ENCODE assay signal across 19 cellular contexts in genomic region chr7:120170384-120170783, GRCh38.
"Had no signal": no experiment of that assay in that cellular context is flagged by ENCODE, and none has a peak within 500 bp of the region (broad histone marks: within the 10 kb centered on the region; RNA-seq: fewer than 3 reads in every experiment).

No MANE protein-coding gene starts in this region.

- DNase-seq: activated CD4-positive, alpha-beta T cell treated with anti-CD3 and anti-CD28 coated beads, Interleukin-2, amount 50 U/mL, for 1 hour; activated CD4-positive, CD25-positive, alpha-beta regulatory T cell; activated CD8-positive, alpha-beta memory T cell treated with anti-CD3 and anti-CD28 coated beads for 24 hours; activated CD8-positive, alpha-beta memory T cell treated with anti-CD3 and anti-CD28 coated beads, Interleukin-2, amount 50 U/mL, for 48 hours; activated effector memory CD4-positive, alpha-beta T cell treated with anti-CD3 and anti-CD28 coated beads, Interleukin-2, amount 50 U/mL, for 16 hours; activated naive CD4-positive, alpha-beta T cell treated with anti-CD3 and anti-CD28 coated beads, Interleukin-2, amount 50 U/mL, for 16 hours; activated T-cell treated with anti-CD3 and anti-CD28 coated beads, Interleukin-2, amount 50 U/mL, for 72 hours; dorsolateral prefrontal cortex; mesendoderm; small intestine; stimulated activated CD4-positive, alpha-beta T cell treated with anti-CD3 and anti-CD28 coated beads, Interleukin-4, amount 100 ng/mL, for 24 hours; stomach; T1000; testis; upper lobe of right lung had no signal

- H3K4me1 ChIP-seq: stomach, testis, upper lobe of right lung had no signal

- H3K9me3 ChIP-seq: neutrophil, stomach, testis, upper lobe of right lung had no signal

- H3K36me3 ChIP-seq: cardiac muscle cell, neutrophil, stomach, upper lobe of right lung had no signal

- H3K27ac ChIP-seq: cardiac muscle cell, dorsolateral prefrontal cortex, neutrophil, stomach, testis, upper lobe of right lung had no signal

- H3K4me3 ChIP-seq: cardiac muscle cell, dorsolateral prefrontal cortex, stomach, testis, upper lobe of right lung had no signal

- H3K27me3 ChIP-seq: cardiac muscle cell, dorsolateral prefrontal cortex, neutrophil, stomach, testis, upper lobe of right lung had no signal

- ATAC-seq: activated T-cell treated with anti-CD3 and anti-CD28 coated beads, Interleukin-2, amount 50 U/mL, for 72 hours; natural killer cell treated with Interleukin-12 subunit alpha and Interleukin-12 subunit beta and Interleukin-15 and Interleukin-18, amount 100 ng/mL, for 72 hours; stimulated activated effector memory CD8-positive, alpha-beta T cell treated with anti-CD3 and anti-CD28 coated beads, Interleukin-12 subunit alpha, Interleukin-12 subunit beta, amount 100 ng/mL, for 72 hours; upper lobe of right lung had no signal
